10 cellular contexts compared by ENCODE assay signal in the genomic region with DNA sequence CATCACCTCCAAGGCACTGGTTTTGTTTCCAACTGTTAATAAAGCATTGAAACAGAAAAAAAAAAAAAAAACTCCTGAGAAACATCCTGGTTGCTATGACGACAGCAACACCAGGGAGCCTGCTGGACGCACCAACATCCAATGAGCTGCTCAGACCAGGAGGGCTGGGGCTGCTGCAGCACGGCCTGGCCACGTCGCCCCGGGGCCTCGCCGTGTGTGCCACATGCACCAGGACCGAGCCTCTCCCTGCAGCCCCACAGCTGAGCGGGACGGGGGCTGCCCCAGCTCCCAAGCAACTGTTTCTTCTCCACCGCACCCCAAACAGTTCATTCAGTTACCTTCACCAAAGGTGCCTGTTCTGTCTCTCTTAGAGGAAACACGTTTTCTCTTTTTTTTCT. TPM values are rescaled to one million over a fixed set of nuclear protein-coding genes. Genes with fewer than 3 reads are reported as not detected.
DNase-seq lines count a peak whose midpoint lies in the region; ATAC-seq and TF ChIP-seq lines count a peak whose summit lies in the region.
"Had no signal": no experiment of that assay in that cellular context is flagged by ENCODE, and none has a peak within 500 bp of the region (broad histone marks: within the 10 kb centered on the region; RNA-seq: fewer than 3 reads in every experiment).

No MANE protein-coding gene starts in this region.

- peaks cover 67% of the 10 kb centered on the region for H3K4me1 Mint-ChIP-seq in CD8-positive, alpha-beta T cell (ENCODE audit: low read depth)
- peaks cover 68% of the 10 kb centered on the region for H3K4me1 Mint-ChIP-seq in neural crest cell

- WGBS in gastroesophageal sphincter (ENCODE audit: low coverage in 1 of 2), 2 donors: 20 to 38% methylated on average over 4 to 9 of the region's 13 CpGs

- H3K4me3 Mint-ChIP-seq in CD8-positive, alpha-beta T cell: no peak overlapping the region
- peak overlapping the region; percentile 76 for H3K4me3 Mint-ChIP-seq in neural crest cell

- H3K36me3 Mint-ChIP-seq in CD8-positive, alpha-beta T cell: peaks cover 73% of the 10 kb centered on the region
- peaks cover 20% of the 10 kb centered on the region for H3K36me3 Mint-ChIP-seq in neural crest cell (ENCODE audit: low read depth)

- no peaks in the 10 kb centered on the region for H3K27me3 ChIP-seq in CD8-positive, alpha-beta T cell (ENCODE audit: insufficient read depth, low read length)
- H3K27me3 ChIP-seq in gastroesophageal sphincter (no peaks in the 10 kb centered on the region), MG63 (no peaks in the 10 kb centered on the region)

- peaks cover 61% of the 10 kb centered on the region for H3K4me1 ChIP-seq in CD8-positive, alpha-beta T cell (ENCODE audit: insufficient read depth, low read length)
- peaks cover 0 to 44% (median 23%) of the 10 kb centered on the region in 3 donors for H3K4me1 ChIP-seq in gastroesophageal sphincter

- H3K27ac ChIP-seq in CD8-positive, alpha-beta T cell (ENCODE audit: low read depth, low read length): peak overlapping the region; percentile 2
- H3K27ac ChIP-seq in RWPE1: peak overlapping the region; percentile 78
- peak overlapping the region in 3 of 4 donors; percentile 80 to 86 (median 81) for H3K27ac ChIP-seq in gastroesophageal sphincter

- no peak for TF ChIP-seq CTCF in CD8-positive, alpha-beta T cell (IDR thresholded peaks at IDR 0.05)
- TF ChIP-seq CTCF in RWPE1 (conservative IDR thresholded peaks at IDR 0.05; ENCODE audit: low read depth) (no peak), gastroesophageal sphincter (IDR thresholded peaks at IDR 0.05) (no peak), neural crest cell (conservative IDR thresholded peaks at IDR 0.05) (no peak), GM10266 (IDR thresholded peaks at IDR 0.05; ENCODE audit: control insufficient read depth, insufficient read depth, low read depth, missing control alignments) (no peak)

- peaks cover 44% of the 10 kb centered on the region for H3K36me3 ChIP-seq in CD8-positive, alpha-beta T cell (ENCODE audit: insufficient read depth, low read length)
- H3K36me3 ChIP-seq in gastroesophageal sphincter (peaks cover 0 to 15% of the 10 kb centered on the region in 2 donors), MG63 (peaks cover 3% of the 10 kb centered on the region; the same call in 1 of the 2 replicates)

- no peaks in the 10 kb centered on the region for H3K9me3 ChIP-seq in CD8-positive, alpha-beta T cell (ENCODE audit: low read length)
- no peaks in the 10 kb centered on the region for H3K9me3 ChIP-seq in gastroesophageal sphincter
- H3K9me3 ChIP-seq in MG63: no peaks in the 10 kb centered on the region

- POLR2A ChIA-PET in CD8-positive, alpha-beta T cell (lab: Charles Lee): interaction anchor here (1.2 kb wide), 1 partner anchor 10 kb away, joined by 4 read pairs; no protein-coding TSS in a partner anchor
- POLR2A ChIA-PET in RWPE1 (lab: Yijun Ruan, JAX; ENCODE audit: low non-redundant PET): no interaction called here

- no peaks in the 10 kb centered on the region for H3K27me3 Mint-ChIP-seq in CD8-positive, alpha-beta T cell (ENCODE audit: low read depth)
- H3K27me3 Mint-ChIP-seq in neural crest cell (ENCODE audit: low read depth): peaks cover 2% of the 10 kb centered on the region

- H3K27ac Mint-ChIP-seq in CD8-positive, alpha-beta T cell: peak overlapping the region; percentile 92
- peak overlapping the region; percentile 95 for H3K27ac Mint-ChIP-seq in neural crest cell (ENCODE audit: unreplicated experiment)

- H3K4me3 ChIP-seq in CD8-positive, alpha-beta T cell (ENCODE audit: low read depth, low read length): no peak overlapping the region
- no peak overlapping the region for H3K4me3 ChIP-seq in gastroesophageal sphincter
- no peak overlapping the region for H3K4me3 ChIP-seq in MG63

- no peak for ATAC-seq in CD8-positive, alpha-beta T cell
- ATAC-seq in gastroesophageal sphincter (peak; percentile 68), GM21529 (IDR thresholded peaks at IDR 0.05; ENCODE audit: unreplicated experiment) (no peak), HG03571 (IDR thresholded peaks at IDR 0.05; ENCODE audit: unreplicated experiment) (no peak)

- TF ChIP-seq POLR2A in gastroesophageal sphincter (IDR thresholded peaks at IDR 0.05): no peak

- intact Hi-C loops in CD8-positive, alpha-beta T cell (cut with DNase I, micrococcal nuclease): loop anchor here in 1 of 2 experiments (2.0 kb wide), 1 partner anchor 17 kb away; no protein-coding TSS in a partner anchor

- DNase-seq in CD8-positive, alpha-beta T cell: no peak
- DNase-seq in RWPE1 (ENCODE audit: low spot score) (no peak), neural crest cell (ENCODE audit: low read depth, low spot score) (no peak), GM10266 (ENCODE audit: extremely low spot score) (no peak), MG63 (no peak)
- DNase-seq: erythroblast, NCI-H82 had no signal

- no peak for TF ChIP-seq EP300 in gastroesophageal sphincter (IDR thresholded peaks at IDR 0.05)

- no peaks in the 10 kb centered on the region for H3K9me3 Mint-ChIP-seq in CD8-positive, alpha-beta T cell
- no peaks in the 10 kb centered on the region for H3K9me3 Mint-ChIP-seq in neural crest cell

- CTCF ChIA-PET in CD8-positive, alpha-beta T cell (lab: Charles Lee): no interaction called here
- CTCF ChIA-PET in RWPE1 (lab: Yijun Ruan, JAX): interaction anchor here (1.3 kb wide), 1 partner anchor 10 kb away, joined by 4 read pairs; no protein-coding TSS in a partner anchor

RNA-seq across cellular contexts. Expression of a gene that starts 54.5 kb away (rescaled TPM):
- 100 to 1,000 TPM; 144 TPM for total RNA-seq in CD8-positive, alpha-beta T cell
- total RNA-seq in gastroesophageal sphincter: 10 to 100 TPM; 25.0 to 43.1 (median 30.2) TPM
- 29.5 and 31.5 TPM in 2 replicates for total RNA-seq in neural crest cell
- 18.8 and 21.7 TPM in 2 replicates for total RNA-seq in MG63 (2014; rRNA removed; shearing (Covaris generic); ENCODE audit: low replicate concordance)

Comparison
In these comparisons a context has a peak if more than half of its experiments do, and no peak if none do; other contexts are left out.
1. H3K27ac ChIP-seq: peak in every context shown above with its lines; median percentile 81 in gastroesophageal sphincter; 78 in RWPE1; 2 in CD8-positive, alpha-beta T cell.